Comparison of ENCODE assay signal across 8 cellular contexts in genomic region chr3:97910236-97910831, GRCh38.
DNase-seq lines count a peak whose midpoint lies in the region; ATAC-seq, FAIRE-seq and TF ChIP-seq lines count a peak whose summit lies in the region.
"Not testable (repeated sequence)": the region's sequence is repeated elsewhere in the genome, so short reads cannot be mapped to it uniquely, and the experiment has no call there.

No MANE protein-coding gene starts in this region.

- not testable (repeated sequence) for H3K18ac ChIP-seq in H1 (ENCODE audit: extremely low read depth, low read length)
- H3K18ac ChIP-seq in mesendoderm (ENCODE audit: low read length) = peak overlapping the region; percentile 84

- intact Hi-C loops in CD14-positive monocyte (cut with micrococcal nuclease) = not testable (repeated sequence)

- peak; percentile 37 for ATAC-seq in stimulated activated effector memory CD8-positive, alpha-beta T cell treated with anti-CD3 and anti-CD28 coated beads, Interleukin-12 subunit alpha, Interleukin-12 subunit beta, amount 100 ng/mL, for 72 hours

- H2AFZ ChIP-seq in H1 (ENCODE audit: low read length) = not testable (repeated sequence)

- POLR2A ChIA-PET in HEK293T (lab: Yijun Ruan, JAX); RWPE1 (lab: Yijun Ruan, JAX; ENCODE audit: low non-redundant PET): not testable (repeated sequence)
- POLR2A ChIA-PET in H1 (lab: Charles Lee; ENCODE audit: partially characterized antibody) = interaction anchor here (0.6 kb wide), 1 partner anchor 142 kb away, joined by 3 read pairs; no protein-coding TSS in a partner anchor

- peak overlapping the region; percentile 70 to 86 for H3K4me3 Mint-ChIP-seq in CD14-positive monocyte
- H3K4me3 Mint-ChIP-seq in stimulated activated effector memory CD8-positive, alpha-beta T cell treated with anti-CD3 and anti-CD28 coated beads, Interleukin-12 subunit alpha, Interleukin-12 subunit beta, amount 100 ng/mL, for 72 hours = peak overlapping the region; percentile 80

- H3K36me3 Mint-ChIP-seq in CD14-positive monocyte = peaks cover 26 to 27% of the 10 kb centered on the region in 2 donors
- not testable (repeated sequence) for H3K36me3 Mint-ChIP-seq in stimulated activated effector memory CD8-positive, alpha-beta T cell treated with anti-CD3 and anti-CD28 coated beads, Interleukin-12 subunit alpha, Interleukin-12 subunit beta, amount 100 ng/mL, for 72 hours

- H3K79me1 ChIP-seq in H1 (ENCODE audit: low read depth, low read length); mesendoderm (ENCODE audit: low read length): not testable (repeated sequence)

- not testable (repeated sequence) for H3K23ac ChIP-seq in H1 (ENCODE audit: insufficient read length); mesendoderm (ENCODE audit: low read length)

- H3K9me3 ChIP-seq in H1 (ENCODE audit: insufficient read depth in 2 of 2, low read depth in 1 of 2, low read length in 1 of 2) = not testable (repeated sequence)

- not testable (repeated sequence) for H3K23me2 ChIP-seq in H1 (ENCODE audit: low read depth, low read length)

- not testable (repeated sequence) for H4K5ac ChIP-seq in H1 (ENCODE audit: insufficient read length, low read depth, low read length); mesendoderm (ENCODE audit: low read length)

- not testable (repeated sequence) for FAIRE-seq in H1 (lab: Jason Lieb, UNC)

- H2AK5ac ChIP-seq in H1 (ENCODE audit: low read depth, low read length); mesendoderm (ENCODE audit: low read length): not testable (repeated sequence)

- not testable (repeated sequence) for H3K4me1 ChIP-seq in H1 (replicated peaks in 1 of 4; ENCODE audit: control insufficient read depth in 3 of 4, insufficient read depth in 4 of 4, low read length in 3 of 4); mesendoderm (ENCODE audit: control insufficient read depth, low read depth, low read length)

- not testable (repeated sequence) for H2BK15ac ChIP-seq in H1 (ENCODE audit: low read length); mesendoderm (replicated peaks; ENCODE audit: low read depth)

- not testable (repeated sequence) for H4K20me1 ChIP-seq in H1 (replicated peaks in 1 of 2; ENCODE audit: control insufficient read depth in 1 of 2, insufficient read depth in 2 of 2, low read length in 2 of 2)

- not testable (repeated sequence) for H3K36me3 ChIP-seq in H1 (ENCODE audit: control insufficient read depth in 2 of 4, insufficient read depth in 4 of 4, low read length in 3 of 4); mesendoderm (ENCODE audit: control insufficient read depth, insufficient read depth, low read length)

- H2BK120ac ChIP-seq in H1 (replicated peaks; ENCODE audit: low read depth, low read length); mesendoderm (ENCODE audit: low read depth, low read length): not testable (repeated sequence)

- TF ChIP-seq EP300 in H1 (IDR thresholded peaks at IDR 0.05; ENCODE audit: borderline replicate concordance in 1 of 2, low read depth in 2 of 2, low read length in 2 of 2) = not testable (repeated sequence)

- not testable (repeated sequence) for H4K91ac ChIP-seq in H1 (replicated peaks; ENCODE audit: insufficient read length, low read length)

- not testable (repeated sequence) for H2BK20ac ChIP-seq in H1 (ENCODE audit: low read length)

- H3K27ac ChIP-seq in RWPE1 (peak overlapping the region; percentile 40), H1 (ENCODE audit: low read depth, low read length) (peak overlapping the region; percentile 63; the same call in 1 of the 2 replicates)
- not testable (repeated sequence) for H3K27ac ChIP-seq in mesendoderm (ENCODE audit: low read depth, low read length)

- WGBS in H1 (ENCODE audit: extremely low coverage in 1 of 2, insufficient coverage in 1 of 2, insufficient read length in 1 of 2, insufficient replicate concordance in 2 of 2, low coverage in 1 of 2, low lambda C conversion rate in 2 of 2, missing lambda C conversion rate in 1 of 2), 2 experiments = 80% methylated on average over 19 of the region's 24 CpGs; no CpG with 5 or more reads in 1 of the 2 experiments
- no CpG with 5 or more reads among the region's 24 CpGs for WGBS in mesendoderm (ENCODE audit: extremely low coverage, insufficient coverage, low lambda C conversion rate)

- not testable (repeated sequence) for H3K4ac ChIP-seq in H1 (replicated peaks; ENCODE audit: insufficient read length, low read depth, low read length); mesendoderm (ENCODE audit: low read depth, low read length)

- H3K79me2 ChIP-seq in H1 (ENCODE audit: control insufficient read depth in 1 of 2, insufficient read depth in 2 of 2, low read length in 2 of 2); mesendoderm (ENCODE audit: control insufficient read depth, insufficient read depth, low read length): not testable (repeated sequence)

- not testable (repeated sequence) for TF ChIP-seq CTCF in CD14-positive monocyte (IDR thresholded peaks at IDR 0.05); RWPE1 (conservative IDR thresholded peaks at IDR 0.05; ENCODE audit: low read depth); H1 (IDR thresholded peaks at IDR 0.05; ENCODE audit: control extremely low read depth in 1 of 3, insufficient read depth in 1 of 3, low read depth in 1 of 3, low read length in 3 of 3)

- H3K9ac ChIP-seq in H1 (replicated peaks in 1 of 4; ENCODE audit: extremely low read depth in 1 of 4, low read depth in 3 of 4, low read length in 3 of 4); mesendoderm (ENCODE audit: low read length): not testable (repeated sequence)

- TF ChIP-seq POLR2A in H1 (IDR thresholded peaks at IDR 0.05; ENCODE audit: control extremely low read depth in 1 of 2, low read depth in 2 of 2, low read length in 2 of 2) = not testable (repeated sequence)

- not testable (repeated sequence) for TF ChIP-seq RAD21 in H1 (IDR thresholded peaks at IDR 0.05 in 1 of 2, conservative IDR thresholded peaks at IDR 0.05 in 1 of 2; ENCODE audit: low read depth in 2 of 2, low read length in 2 of 2)

- not testable (repeated sequence) for H3K4me3 ChIP-seq in H1 (ENCODE audit: extremely low read depth in 1 of 4, insufficient read depth in 2 of 4, low read depth in 3 of 4, low read length in 4 of 4); mesendoderm (ENCODE audit: low read length)

- not testable (repeated sequence) for H2BK5ac ChIP-seq in H1 (ENCODE audit: low read depth, low read length); mesendoderm (ENCODE audit: low read length)

- not testable (repeated sequence) for H4K8ac ChIP-seq in H1 (ENCODE audit: extremely low read depth, insufficient read depth, low read length); mesendoderm (ENCODE audit: low read depth, low read length)

- not testable (repeated sequence) for H3K9me3 Mint-ChIP-seq in CD14-positive monocyte; stimulated activated effector memory CD8-positive, alpha-beta T cell treated with anti-CD3 and anti-CD28 coated beads, Interleukin-12 subunit alpha, Interleukin-12 subunit beta, amount 100 ng/mL, for 72 hours

- H3K27ac Mint-ChIP-seq in CD14-positive monocyte = peak overlapping the region; percentile 81 to 96 (median 93)
- peak overlapping the region; percentile 94 for H3K27ac Mint-ChIP-seq in stimulated activated effector memory CD8-positive, alpha-beta T cell treated with anti-CD3 and anti-CD28 coated beads, Interleukin-12 subunit alpha, Interleukin-12 subunit beta, amount 100 ng/mL, for 72 hours

- peak overlapping the region; percentile 11 to 42; a peak in 3 of 4 replicates for H3K4me2 ChIP-seq in H1 (ENCODE audit: insufficient read depth in 1 of 2, low read depth in 2 of 2, low read length in 2 of 2)
- H3K4me2 ChIP-seq in mesendoderm (ENCODE audit: low read length) = not testable (repeated sequence)

- not testable (repeated sequence) for H2BK12ac ChIP-seq in H1 (ENCODE audit: low read depth, low read length)

- not testable (repeated sequence) for H3K27me3 ChIP-seq in H1 (replicated peaks in 1 of 4; ENCODE audit: control insufficient read depth in 3 of 4, extremely low read depth in 1 of 4, insufficient read depth in 3 of 4, low read length in 3 of 4); mesendoderm (ENCODE audit: insufficient read depth, low read length, poor library complexity)

- H3K27me3 Mint-ChIP-seq in CD14-positive monocyte (ENCODE audit: low read depth in 3 of 3) = not testable (repeated sequence)

- CTCF ChIA-PET in HEK293T (lab: Yijun Ruan, JAX); RWPE1 (lab: Yijun Ruan, JAX): not testable (repeated sequence)
- CTCF ChIA-PET in H1 (lab: Charles Lee; ENCODE audit: partially characterized antibody) = interaction anchor here (1.1 kb wide), 1 partner anchor 46 kb away, joined by 3 read pairs; no protein-coding TSS in a partner anchor

- peak; percentile 45 for DNase-seq in CD14-positive monocyte (ENCODE audit: low spot score)
- DNase-seq in HEK293T (ENCODE audit: extremely low spot score); RWPE1 (ENCODE audit: low spot score); mesendoderm: not testable (repeated sequence)
- DNase-seq in activated CD4-positive, alpha-beta T cell treated with anti-CD3 and anti-CD28 coated beads, Interleukin-2, amount 50 U/mL, for 1 hour = peak; percentile 24
- peak; percentile 70 for DNase-seq in activated effector memory CD4-positive, alpha-beta T cell treated with anti-CD3 and anti-CD28 coated beads, Interleukin-2, amount 50 U/mL, for 16 hours
- DNase-seq in H1 (ENCODE audit: low read depth in 1 of 2, low spot score in 2 of 2) = peak in 1 of 2 experiments; percentile 66
- DNase-seq in stimulated activated effector memory CD8-positive, alpha-beta T cell treated with anti-CD3 and anti-CD28 coated beads, Interleukin-12 subunit alpha, Interleukin-12 subunit beta, amount 100 ng/mL, for 72 hours (ENCODE audit: low spot score in 2 of 2) = peak in 1 of 2 donors; percentile 56

- H3K56ac ChIP-seq in H1 (replicated peaks; ENCODE audit: insufficient read length, low read depth, low read length) = not testable (repeated sequence)
- peak overlapping the region; percentile 15 for H3K56ac ChIP-seq in mesendoderm (ENCODE audit: low read length)

- peaks cover 28% of the 10 kb centered on the region for H3K4me1 Mint-ChIP-seq in CD14-positive monocyte
- H3K4me1 Mint-ChIP-seq in stimulated activated effector memory CD8-positive, alpha-beta T cell treated with anti-CD3 and anti-CD28 coated beads, Interleukin-12 subunit alpha, Interleukin-12 subunit beta, amount 100 ng/mL, for 72 hours = peaks cover 16% of the 10 kb centered on the region

- not testable (repeated sequence) for H3K14ac ChIP-seq in H1 (ENCODE audit: insufficient read length)

TF ChIP-seq in HEK293T, 16 proteins besides CTCF, POLR2A, EP300 and RAD21:
- TF ChIP-seq L3MBTL2 (conservative IDR thresholded peaks at IDR 0.05) = peak; percentile 28; the same call in 1 of the 2 replicates
